1 cellular context compared by ENCODE assay signal in the genomic region with DNA sequence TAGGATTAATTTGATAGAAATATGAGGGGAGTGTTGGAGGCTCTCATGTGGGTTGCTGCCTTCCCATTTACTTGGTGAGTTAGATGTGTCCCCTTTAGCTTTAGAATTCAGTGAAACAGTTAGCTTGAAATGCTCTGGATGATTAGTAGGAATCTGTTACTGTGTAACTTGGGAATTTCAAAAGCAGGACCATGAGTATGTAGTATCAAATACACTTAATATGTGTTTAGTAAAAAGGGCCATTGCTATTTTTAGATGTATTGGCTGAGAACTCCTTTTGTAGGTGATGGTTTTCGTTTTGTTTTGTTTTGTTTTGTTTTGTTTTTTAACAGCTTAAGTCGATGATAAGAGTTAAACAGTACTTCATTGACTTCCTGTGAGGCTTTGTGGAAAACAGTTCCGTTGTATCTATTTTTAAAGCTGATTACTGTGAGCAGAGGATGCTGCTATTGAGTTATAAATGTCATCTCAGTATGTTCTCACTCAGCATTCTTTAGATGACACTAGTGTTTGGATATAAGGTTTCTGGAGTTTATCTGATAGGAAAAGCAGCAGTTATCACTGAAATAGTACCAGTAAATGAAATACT.
TF ChIP-seq lines count a peak whose summit lies in the region.

No MANE protein-coding gene starts in this region.

TF ChIP-seq in A549, 52 proteins besides CTCF, POLR2A, EP300 and RAD21:
- TF ChIP-seq, protein P1, sequence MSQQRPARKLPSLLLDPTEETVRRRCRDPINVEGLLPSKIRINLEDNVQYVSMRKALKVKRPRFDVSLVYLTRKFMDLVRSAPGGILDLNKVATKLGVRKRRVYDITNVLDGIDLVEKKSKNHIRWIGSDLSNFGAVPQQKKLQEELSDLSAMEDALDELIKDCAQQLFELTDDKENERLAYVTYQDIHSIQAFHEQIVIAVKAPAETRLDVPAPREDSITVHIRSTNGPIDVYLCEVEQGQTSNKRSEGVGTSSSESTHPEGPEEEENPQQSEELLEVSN (IDR thresholded peaks at IDR 0.05; ENCODE audit: borderline replicate concordance, low read depth), result no peak
- TF ChIP-seq HOXB5 (CRISPR knock-in tag; IDR thresholded peaks at IDR 0.05), result no peak
- no peak for TF ChIP-seq POLR2AphosphoS2 (conservative IDR thresholded peaks at IDR 0.05; ENCODE audit: low read length)
- TF ChIP-seq TFCP2L1 (CRISPR knock-in tag; IDR thresholded peaks at IDR 0.05), result no peak
- TF ChIP-seq TP53 (CRISPR knock-in tag; IDR thresholded peaks at IDR 0.05), result no peak
- no peak for TF ChIP-seq CBX8 (IDR thresholded peaks at IDR 0.05)
